Comparison of ENCODE assay signal across 1 cellular context in the genomic region with DNA sequence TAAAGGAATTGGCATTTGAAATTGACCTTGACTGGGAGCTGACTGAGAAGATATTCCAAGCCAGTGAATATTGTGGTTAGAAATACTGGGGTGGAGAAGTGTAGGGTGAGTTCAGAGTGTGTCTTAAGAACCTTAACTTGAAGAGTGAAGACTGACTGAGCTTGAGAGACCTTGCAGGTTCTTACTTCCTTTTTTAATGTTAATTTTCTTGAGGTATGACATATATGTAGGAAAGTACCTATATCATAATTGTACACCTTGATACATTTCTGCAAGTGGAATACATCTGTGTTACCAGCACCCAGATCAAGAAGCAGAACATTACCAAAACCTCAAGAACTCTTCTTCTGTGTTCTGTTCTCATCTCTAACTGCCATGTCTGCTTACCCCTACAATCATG.
TF ChIP-seq lines count a peak whose summit lies in the region.

No MANE protein-coding gene starts in this region.

TF ChIP-seq in GM23338, 12 proteins besides CTCF, POLR2A, EP300 and RAD21 (continued from another document):
- TF ChIP-seq ZNF462 (CRISPR knock-in tag; IDR thresholded peaks at IDR 0.05) (no peak), JUNB (IDR thresholded peaks at IDR 0.05; ENCODE audit: unreplicated experiment) (no peak), CREB1 (CRISPR knock-in tag; IDR thresholded peaks at IDR 0.05; ENCODE audit: low read depth) (no peak)
